8 cellular contexts compared by ENCODE assay signal in genomic region chr3:38028621-38029361, GRCh38. TPM values are rescaled to one million over a fixed set of nuclear protein-coding genes. Genes with fewer than 3 reads are reported as not detected.
A peak's percentile ranks its signal among the peaks of the same experiment; 100 is the strongest.
DNase-seq lines count a peak whose midpoint lies in the region; ATAC-seq and TF ChIP-seq lines count a peak whose summit lies in the region.

No MANE protein-coding gene starts in this region.

- no peak for ATAC-seq in T-cell (replicated peaks in 1 of 4)
- no peak for ATAC-seq in HG03135 (IDR thresholded peaks at IDR 0.05; ENCODE audit: unreplicated experiment)

- peak overlapping the region; percentile 54 to 82 (median 61) for H3K4me3 Mint-ChIP-seq in T-cell

- peaks cover 6 to 11% of the 10 kb centered on the region in 2 donors for H3K27me3 Mint-ChIP-seq in T-cell

- CTCF ChIA-PET in T-cell (lab: Charles Lee): interaction anchor here in 1 of 2 donors (1.6 kb wide), 1 partner anchor 10 kb away, joined by 4 read pairs; the partner anchor contains the start of gene DLEC1

- H3K9me3 ChIP-seq in neuron (ENCODE audit: low read length): no peaks in the 10 kb centered on the region

- no peaks in the 10 kb centered on the region for H3K36me3 Mint-ChIP-seq in T-cell

- TF ChIP-seq CTCF in fibroblast of mammary gland (conservative IDR thresholded peaks at IDR 0.05; ENCODE audit: control insufficient read depth, insufficient read depth, low read depth, low read length): no peak

- H2AFZ ChIP-seq in neuron (ENCODE audit: low read depth, low read length): no peak overlapping the region

- peak overlapping the region; percentile 63 for H3K4me3 ChIP-seq in fibroblast of mammary gland (ENCODE audit: control insufficient read depth, low read depth, low read length)
- peak overlapping the region; percentile 82 for H3K4me3 ChIP-seq in neuron (ENCODE audit: low read length)

- peaks cover 3% of the 10 kb centered on the region for H3K27me3 ChIP-seq in neuron (ENCODE audit: insufficient read depth, low read length)

- peaks cover 39 to 50% (median 40%) of the 10 kb centered on the region in 3 donors for H3K4me1 Mint-ChIP-seq in T-cell

- H3K27ac Mint-ChIP-seq in T-cell: peak overlapping the region in 1 of 2 donors; percentile 86

- DNase-seq in AG08396 (ENCODE audit: low spot score) (peak; percentile 61), T-cell (no peak), fibroblast of mammary gland (ENCODE audit: low read depth) (no peak), AG08395 (ENCODE audit: low spot score) (no peak), hepatic stellate cell (ENCODE audit: low spot score) (no peak)
- no peak for DNase-seq in activated CD8-positive, alpha-beta memory T cell treated with anti-CD3 and anti-CD28 coated beads for 24 hours

- no peaks in the 10 kb centered on the region for H3K9me3 Mint-ChIP-seq in T-cell

- H3K4me1 ChIP-seq in neuron (ENCODE audit: insufficient read depth, low read length): peaks cover 23% of the 10 kb centered on the region

- peaks cover 7% of the 10 kb centered on the region for H3K36me3 ChIP-seq in neuron (ENCODE audit: insufficient read depth, low read length)

- POLR2A ChIA-PET in T-cell (lab: Charles Lee): interaction anchor here (0.6 to 1.4 kb wide), 3 partner anchors 10 to 1039 kb away, joined by 5 to 12 read pairs (median 8); partner anchors contain the start of gene DLEC1 (in 1 of the 2)

RNA-seq across cellular contexts. Expression of gene PLCD1, which starts 0.7 kb away (rescaled TPM):
- total RNA-seq in T-cell: 10 to 100 TPM; 31.3 to 91.0 (median 75.7) TPM

RNA-seq across cellular contexts. Expression of gene DLEC1, which starts 10.2 kb away (rescaled TPM):
- total RNA-seq in T-cell: 10 to 100 TPM in 3 of 5 donors, 1 to 10 TPM in 2; 4.7 to 21.7 (median 17.8) TPM

RNA-seq across cellular contexts. Expression of gene VILL, which starts 38.2 kb away (rescaled TPM):
- 10 to 100 TPM; 26.6 to 44.6 (median 42.1) TPM for total RNA-seq in T-cell
